In the genomic region with DNA sequence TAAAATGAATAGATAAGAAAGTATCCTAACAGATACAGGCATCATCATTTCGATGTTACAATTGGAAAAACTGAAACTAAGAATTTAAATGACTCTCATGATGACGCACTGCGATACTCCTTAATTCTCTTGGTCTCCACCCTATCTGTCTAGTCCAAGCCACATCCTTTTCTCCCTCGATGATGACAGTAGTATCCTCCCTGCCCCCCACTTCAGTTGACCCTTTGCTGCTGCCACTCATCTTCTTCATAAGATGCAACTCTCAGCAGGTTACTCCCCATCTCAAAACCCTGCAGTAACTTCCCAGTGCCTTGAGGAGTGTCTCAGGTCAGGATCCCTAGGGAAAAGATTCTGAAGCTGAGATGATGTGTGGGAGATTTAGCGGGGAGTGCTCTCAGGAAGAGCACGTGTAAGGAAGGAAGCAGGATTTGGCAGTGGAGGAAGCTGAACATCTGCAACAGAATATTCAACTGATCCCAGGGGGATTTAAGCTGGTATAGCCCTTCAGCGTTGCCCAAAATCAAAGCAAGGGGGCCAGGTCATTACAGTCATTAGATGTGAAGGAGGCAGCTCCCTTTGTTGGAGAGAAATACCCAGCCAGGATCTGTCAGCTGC, we compare ENCODE assay signal across 21 cellular contexts. TPM values are rescaled to one million over a fixed set of nuclear protein-coding genes. Genes with fewer than 3 reads are reported as not detected.
A peak's percentile ranks its signal among the peaks of the same experiment; 100 is the strongest.
DNase-seq lines count a peak whose midpoint lies in the region; ATAC-seq and TF ChIP-seq lines count a peak whose summit lies in the region.
"Had no signal": no experiment of that assay in that cellular context is flagged by ENCODE, and none has a peak within 500 bp of the region (broad histone marks: within the 10 kb centered on the region; RNA-seq: fewer than 3 reads in every experiment).

No MANE protein-coding gene starts in this region.

- H3K9me3 Mint-ChIP-seq in stimulated activated naive CD8-positive, alpha-beta T cell treated with anti-CD3 and anti-CD28 coated beads, Interleukin-15, amount 100 ng/mL, for 72 hours = no peaks in the 10 kb centered on the region
- H3K9me3 Mint-ChIP-seq: activated naive CD4-positive, alpha-beta T cell treated with anti-CD3 and anti-CD28 coated beads, Interleukin-2, amount 50 U/mL, for 72 hours; IgD-negative memory B cell; natural killer cell had no signal

- H3K79me2 ChIP-seq in PC-9 (ENCODE audit: low read depth) = peaks cover 63% of the 10 kb centered on the region

- H3K4me1 ChIP-seq in BLaER1 treated with 17β-estradiol and CSF1 and Interleukin-3, amounts not matched to agents 10 nM and 100 nM = peaks cover 40 to 90% (median 79%) of the 10 kb centered on the region in 10 experiments
- H3K4me1 ChIP-seq in PC-9 (replicated peaks; ENCODE audit: insufficient read depth) (peaks cover 97% of the 10 kb centered on the region), rectal smooth muscle tissue (ENCODE audit: control insufficient read depth, insufficient read depth, low read length) (peaks cover 47% of the 10 kb centered on the region)
- H3K4me1 ChIP-seq: BE2C, lower lobe of right lung, Peyer's patch had no signal

- no peak for TF ChIP-seq CTCF in PC-9 (conservative IDR thresholded peaks at IDR 0.05)
- TF ChIP-seq CTCF in fibroblast of villous mesenchyme (IDR thresholded peaks at IDR 0.05; ENCODE audit: insufficient read depth, low read depth, low read length) = no peak

- H3K27ac Mint-ChIP-seq in stimulated activated naive CD8-positive, alpha-beta T cell treated with anti-CD3 and anti-CD28 coated beads, Interleukin-15, amount 100 ng/mL, for 72 hours = peak overlapping the region in 1 of 2 donors; percentile 78
- H3K27ac Mint-ChIP-seq: activated naive CD4-positive, alpha-beta T cell treated with anti-CD3 and anti-CD28 coated beads, Interleukin-2, amount 50 U/mL, for 72 hours; IgD-negative memory B cell; natural killer cell had no signal

- CTCF ChIA-PET in PC-9 (lab: Charles Lee) = interaction anchor here (1.2 kb wide), 1 partner anchor 19 kb away, joined by 3 read pairs; no protein-coding TSS in a partner anchor

- H3K27me3 ChIP-seq in BLaER1 treated with 17β-estradiol and CSF1 and Interleukin-3, amounts not matched to agents 10 nM and 100 nM = no peaks in the 10 kb centered on the region
- no peaks in the 10 kb centered on the region for H3K27me3 ChIP-seq in PC-9 (ENCODE audit: insufficient read depth, low read depth)
- no peaks in the 10 kb centered on the region for H3K27me3 ChIP-seq in rectal smooth muscle tissue (ENCODE audit: control insufficient read depth, insufficient read depth, low read length)
- H3K27me3 ChIP-seq: foreskin keratinocyte, Peyer's patch had no signal

- peak overlapping the region in 7 of 10 experiments; percentile 3 to 39 (median 22); a peak in 9 of 20 replicates for H3K4me3 ChIP-seq in BLaER1 treated with 17β-estradiol and CSF1 and Interleukin-3, amounts not matched to agents 10 nM and 100 nM
- H3K4me3 ChIP-seq in PC-9 (no peak overlapping the region), fibroblast of villous mesenchyme (ENCODE audit: low read depth, low read length) (no peak overlapping the region), rectal smooth muscle tissue (ENCODE audit: low read length) (no peak overlapping the region)
- H3K4me3 ChIP-seq: lower lobe of right lung, Peyer's patch had no signal

- H2AFZ ChIP-seq in PC-9 = no peak overlapping the region

- H3K27ac ChIP-seq in BLaER1 treated with 17β-estradiol and CSF1 and Interleukin-3, amounts not matched to agents 10 nM and 100 nM = peak overlapping the region in 9 of 11 experiments; percentile 33 to 92 (median 87); a peak in 17 of 22 replicates
- H3K27ac ChIP-seq in PC-9 (no peak overlapping the region; the same call in 1 of the 2 replicates), rectal smooth muscle tissue (ENCODE audit: low read depth, low read length) (peak overlapping the region; percentile 46)
- H3K27ac ChIP-seq: lower lobe of right lung had no signal

- peak overlapping the region in 7 of 11 experiments; percentile 49 to 74 (median 67); a peak in 16 of 22 replicates for H3K9ac ChIP-seq in BLaER1 treated with 17β-estradiol and CSF1 and Interleukin-3, amounts not matched to agents 10 nM and 100 nM
- no peak overlapping the region for H3K9ac ChIP-seq in rectal smooth muscle tissue (ENCODE audit: low read length)

- no peaks in the 10 kb centered on the region for H3K4me1 Mint-ChIP-seq in stimulated activated naive CD8-positive, alpha-beta T cell treated with anti-CD3 and anti-CD28 coated beads, Interleukin-15, amount 100 ng/mL, for 72 hours
- H3K4me1 Mint-ChIP-seq: IgD-negative memory B cell, natural killer cell had no signal

- intact Hi-C loops in PC-9 (cut with micrococcal nuclease; ENCODE audit: unreplicated experiment) = no loop called here

- no peak for ATAC-seq in stimulated activated naive CD8-positive, alpha-beta T cell treated with anti-CD3 and anti-CD28 coated beads, Interleukin-15, amount 100 ng/mL, for 72 hours
- ATAC-seq in GM21367 (IDR thresholded peaks at IDR 0.05; ENCODE audit: unreplicated experiment) = no peak
- ATAC-seq: activated naive CD4-positive, alpha-beta T cell treated with anti-CD3 and anti-CD28 coated beads, Interleukin-2, amount 50 U/mL, for 72 hours; lower lobe of right lung; natural killer cell had no signal

- no peaks in the 10 kb centered on the region for H3K9me2 ChIP-seq in PC-9 (ENCODE audit: insufficient read depth)

- no TSS peak for BruUV-seq in PC-9 (replicated peaks; lab: Mats Ljungman, UMichigan)

- no peaks in the 10 kb centered on the region for H4K20me1 ChIP-seq in BLaER1 treated with 17β-estradiol and CSF1 and Interleukin-3, amounts not matched to agents 10 nM and 100 nM
- H4K20me1 ChIP-seq in PC-9 (ENCODE audit: insufficient read depth) = no peaks in the 10 kb centered on the region

- POLR2A ChIA-PET in PC-9 (lab: Charles Lee; ENCODE audit: unreplicated experiment) = interaction anchor here (0.6 kb wide), 1 partner anchor 17 kb away, joined by 3 read pairs; no protein-coding TSS in a partner anchor

- peaks cover 83% of the 10 kb centered on the region for H3F3A ChIP-seq in PC-9 (ENCODE audit: insufficient read depth, low read depth)

- no peak for DNase-seq in PC-9
- DNase-seq in fibroblast of villous mesenchyme (ENCODE audit: low read depth) = peak; percentile 47
- DNase-seq in stimulated activated naive CD8-positive, alpha-beta T cell treated with anti-CD3 and anti-CD28 coated beads, Interleukin-15, amount 100 ng/mL, for 72 hours = no peak
- DNase-seq in Ammon's horn (ENCODE audit: low spot score) = no peak
- no peak for DNase-seq in amygdala (lab: John Stamatoyannopoulos, UW)
- DNase-seq: activated CD4-positive, alpha-beta T cell treated with anti-CD3 and anti-CD28 coated beads, Interleukin-2, amount 50 U/mL, for 48 hours; activated T-cell treated with anti-CD3 and anti-CD28 coated beads, Interleukin-2, amount 50 U/mL, for 1 hour; BE2C; foreskin keratinocyte; lower lobe of right lung; natural killer cell; NCI-H2081; NCI-H748 treated with DMSO at 0.1 percent for 48 hours; Peyer's patch; retina; stimulated activated CD4-positive, alpha-beta T cell treated with anti-CD3 and anti-CD28 coated beads, Interleukin-1b, Interleukin-23, amount 100 ng/mL, for 48 hours had no signal

- H3K9me3 ChIP-seq in BLaER1 treated with 17β-estradiol and CSF1 and Interleukin-3, amounts not matched to agents 10 nM and 100 nM (replicated peaks in 1 of 11) = peaks cover 0 to 7% (median 0%) of the 10 kb centered on the region in 11 experiments; a peak in 1 of 22 replicates
- H3K9me3 ChIP-seq in PC-9 (ENCODE audit: insufficient read depth, low read depth) = no peaks in the 10 kb centered on the region
- H3K9me3 ChIP-seq: BE2C, lower lobe of right lung, Peyer's patch had no signal

- H3K4me2 ChIP-seq in BLaER1 treated with 17β-estradiol and CSF1 and Interleukin-3, amounts not matched to agents 10 nM and 100 nM = peak overlapping the region; percentile 59 to 96 (median 83)
- 0 out of 2 replicates have a peak overlapping the region, but pooled peaks have one; percentile 72 for H3K4me2 ChIP-seq in PC-9

- peaks cover 0 to 14% (median 0%) of the 10 kb centered on the region in 11 experiments; a peak in 3 of 22 replicates for H3K36me3 ChIP-seq in BLaER1 treated with 17β-estradiol and CSF1 and Interleukin-3, amounts not matched to agents 10 nM and 100 nM
- H3K36me3 ChIP-seq in PC-9 (ENCODE audit: low read depth) (no peaks in the 10 kb centered on the region), rectal smooth muscle tissue (ENCODE audit: control insufficient read depth, insufficient read depth, low read length) (peaks cover 3% of the 10 kb centered on the region)
- H3K36me3 ChIP-seq: BE2C, lower lobe of right lung, Peyer's patch had no signal

- H3K27me3 Mint-ChIP-seq in stimulated activated naive CD8-positive, alpha-beta T cell treated with anti-CD3 and anti-CD28 coated beads, Interleukin-15, amount 100 ng/mL, for 72 hours = peaks cover 49% of the 10 kb centered on the region

- no peak overlapping the region for H3K4me3 Mint-ChIP-seq in stimulated activated naive CD8-positive, alpha-beta T cell treated with anti-CD3 and anti-CD28 coated beads, Interleukin-15, amount 100 ng/mL, for 72 hours
- H3K4me3 Mint-ChIP-seq: IgD-negative memory B cell, natural killer cell had no signal

RNA-seq across cellular contexts. Expression of a gene that starts 16.1 kb away (rescaled TPM):
- total RNA-seq in PC-9 (2021) (41.1 and 58.8 TPM in 2 replicates), fibroblast of villous mesenchyme (37.4 and 50.5 TPM in 2 replicates)
- total RNA-seq: natural killer cell had no signal

RNA-seq across cellular contexts. Expression of a gene that starts 39.7 kb away (rescaled TPM):
- total RNA-seq in PC-9 (2021) (113 and 136 TPM in 2 replicates), fibroblast of villous mesenchyme (28.7 and 45.8 TPM in 2 replicates)

Comparison
In these comparisons a context has a peak if more than half of its experiments do, and no peak if none do; other contexts are left out.
1. H3K4me3 ChIP-seq: peak in BLaER1 treated with 17β-estradiol and CSF1 and Interleukin-3, amounts not matched to agents 10 nM and 100 nM (7 of 10); none in PC-9 (single experiment), fibroblast of villous mesenchyme (single experiment) and rectal smooth muscle tissue (single experiment).